In genomic region chr3:46378426-46378942, GRCh38 we compare ENCODE assay signal across 7 cellular contexts. TPM values are rescaled to one million over a fixed set of nuclear protein-coding genes. Genes with fewer than 3 reads are reported as not detected.
DNase-seq lines count a peak whose midpoint lies in the region; FAIRE-seq and TF ChIP-seq lines count a peak whose summit lies in the region.

No MANE protein-coding gene starts in this region.

- H2BK120ac ChIP-seq in neuronal stem cell (ENCODE audit: low read depth, low read length) = no peak overlapping the region

- no peak overlapping the region for H2BK15ac ChIP-seq in neuronal stem cell (ENCODE audit: low read length)

- no peaks in the 10 kb centered on the region for H3K9me2 ChIP-seq in OCI-LY1 (ENCODE audit: low read depth, low read length)

- no peaks in the 10 kb centered on the region for H3K4me1 ChIP-seq in OCI-LY1 (ENCODE audit: insufficient read depth, low read length, severe bottlenecking)
- H3K4me1 ChIP-seq in fibroblast of lung (ENCODE audit: control insufficient read depth, extremely low read depth, insufficient read depth, low read length) = no peaks in the 10 kb centered on the region
- H3K4me1 ChIP-seq in neuronal stem cell (ENCODE audit: control insufficient read depth in 2 of 2, insufficient read depth in 1 of 2, low read depth in 1 of 2, low read length in 2 of 2) = no peaks in the 10 kb centered on the region
- peaks cover 0 to 12% (median 3%) of the 10 kb centered on the region in 4 donors for H3K4me1 ChIP-seq in tibial nerve

- no CpG with 5 or more reads among the region's 8 CpGs for WGBS in neuronal stem cell (ENCODE audit: extremely low coverage in 2 of 2, insufficient read length in 2 of 2, insufficient replicate concordance in 1 of 2), 2 donors
- WGBS in tibial nerve, 2 donors = 39 to 42% methylated on average over 8 of the region's 8 CpGs

- H3K14ac ChIP-seq in neuronal stem cell (ENCODE audit: low read length) = no peak overlapping the region

- H2AK5ac ChIP-seq in neuronal stem cell (ENCODE audit: low read depth, low read length) = no peak overlapping the region

- no peak overlapping the region for H3K9ac ChIP-seq in OCI-LY1 (ENCODE audit: low read length)
- H3K9ac ChIP-seq in fibroblast of lung (ENCODE audit: insufficient read depth, low read length) = no peak overlapping the region
- no peak overlapping the region for H3K9ac ChIP-seq in neuronal stem cell (ENCODE audit: low read depth, low read length, poor library complexity)

- DNase-seq in GM12892 (ENCODE audit: insufficient read length) (no peak), fibroblast of lung (ENCODE audit: low read depth in 2 of 2) (peak; percentile 28 to 60), neuronal stem cell (ENCODE audit: low spot score) (peak; percentile 39), tibial nerve (ENCODE audit: low spot score in 2 of 2) (peak; percentile 35 to 67), NCI-H1048 (lab: John Stamatoyannopoulos, UW) (no peak)
- DNase-seq in activated T-cell treated with anti-CD3 and anti-CD28 coated beads, Interleukin-2, amount 50 U/mL, for 24 hours = peak; percentile 76

- H3K4me3 ChIP-seq in OCI-LY1 (ENCODE audit: low read depth, low read length, poor library complexity, severe bottlenecking) (no peak overlapping the region), fibroblast of lung (replicated peaks in 1 of 4; ENCODE audit: control extremely low read depth in 1 of 4, insufficient read depth in 1 of 4, low read depth in 3 of 4, low read length in 4 of 4) (no peak overlapping the region), neuronal stem cell (ENCODE audit: low read length in 2 of 2) (no peak overlapping the region), tibial nerve (no peak overlapping the region)

- no peak overlapping the region for H3K4me3 Mint-ChIP-seq in activated T-cell treated with anti-CD3 and anti-CD28 coated beads, Interleukin-2, amount 50 U/mL, for 24 hours

- H4K91ac ChIP-seq in neuronal stem cell (ENCODE audit: low read depth, low read length, poor library complexity) = no peak overlapping the region

- H3K36me3 ChIP-seq in OCI-LY1 (ENCODE audit: insufficient read depth, low read length) (no peaks in the 10 kb centered on the region), fibroblast of lung (ENCODE audit: control insufficient read depth, insufficient read depth, low read length) (no peaks in the 10 kb centered on the region), neuronal stem cell (replicated peaks in 1 of 2; ENCODE audit: control insufficient read depth in 2 of 2, insufficient read depth in 2 of 2, low read length in 2 of 2) (no peaks in the 10 kb centered on the region), tibial nerve (no peaks in the 10 kb centered on the region)

- no peaks in the 10 kb centered on the region for H3K79me1 ChIP-seq in neuronal stem cell (ENCODE audit: low read depth, low read length)

- H3K79me2 ChIP-seq in OCI-LY1 (ENCODE audit: insufficient read depth, low read length) (no peaks in the 10 kb centered on the region), fibroblast of lung (ENCODE audit: control insufficient read depth, insufficient read depth, low read length) (no peaks in the 10 kb centered on the region)

- no peak overlapping the region for H3K23ac ChIP-seq in neuronal stem cell (ENCODE audit: low read depth, low read length, poor library complexity)

- peak; percentile 86 for FAIRE-seq in GM12892 (lab: Jason Lieb, UNC)

- H3K36me3 Mint-ChIP-seq in activated T-cell treated with anti-CD3 and anti-CD28 coated beads, Interleukin-2, amount 50 U/mL, for 24 hours (ENCODE audit: low read depth) = no peaks in the 10 kb centered on the region

- TF ChIP-seq EP300 in tibial nerve (IDR thresholded peaks at IDR 0.05) = no peak

- H3K27ac ChIP-seq in OCI-LY1 (ENCODE audit: low read depth, low read length, poor library complexity, severe bottlenecking) (no peak overlapping the region), fibroblast of lung (ENCODE audit: insufficient read depth, low read length) (no peak overlapping the region), neuronal stem cell (replicated peaks; ENCODE audit: low read length) (no peak overlapping the region), tibial nerve (no peak overlapping the region)

- no peak overlapping the region for H2BK12ac ChIP-seq in neuronal stem cell (ENCODE audit: low read length)

- TF ChIP-seq POLR2A in GM12892 (IDR thresholded peaks at IDR 0.05; ENCODE audit: low read depth, low read length) (no peak), tibial nerve (IDR thresholded peaks at IDR 0.05) (no peak)

- H3K27me3 Mint-ChIP-seq in activated T-cell treated with anti-CD3 and anti-CD28 coated beads, Interleukin-2, amount 50 U/mL, for 24 hours = peaks cover 17% of the 10 kb centered on the region

- H3K9me3 Mint-ChIP-seq in activated T-cell treated with anti-CD3 and anti-CD28 coated beads, Interleukin-2, amount 50 U/mL, for 24 hours = no peaks in the 10 kb centered on the region

- peaks cover 39% of the 10 kb centered on the region for H3K4me1 Mint-ChIP-seq in activated T-cell treated with anti-CD3 and anti-CD28 coated beads, Interleukin-2, amount 50 U/mL, for 24 hours (ENCODE audit: low read depth)

- H3K27me3 ChIP-seq in OCI-LY1 (ENCODE audit: insufficient read depth, low read length) (0 out of 2 replicates have a peak, but pooled peaks cover 5% of the 10 kb centered on the region), fibroblast of lung (ENCODE audit: control insufficient read depth, insufficient read depth, low read length) (peaks cover 14% of the 10 kb centered on the region), neuronal stem cell (ENCODE audit: control insufficient read depth in 3 of 3, insufficient read depth in 3 of 3, low read depth in 1 of 3, low read length in 3 of 3) (no peaks in the 10 kb centered on the region), tibial nerve (no peaks in the 10 kb centered on the region)

- H3K27ac Mint-ChIP-seq in activated T-cell treated with anti-CD3 and anti-CD28 coated beads, Interleukin-2, amount 50 U/mL, for 24 hours = no peak overlapping the region

- no peak overlapping the region for H2BK5ac ChIP-seq in neuronal stem cell (ENCODE audit: low read length)

- H3F3A ChIP-seq in OCI-LY1 (ENCODE audit: insufficient read depth, low read length) = no peaks in the 10 kb centered on the region

- no peaks in the 10 kb centered on the region for H4K20me1 ChIP-seq in OCI-LY1 (ENCODE audit: insufficient read depth, low read length)
- no peaks in the 10 kb centered on the region for H4K20me1 ChIP-seq in fibroblast of lung (ENCODE audit: control insufficient read depth, extremely low read depth, insufficient read depth, low read length)

- TF ChIP-seq CTCF in OCI-LY1 (IDR thresholded peaks at IDR 0.05; ENCODE audit: low read length) = peak; percentile 81
- TF ChIP-seq CTCF in fibroblast of lung (conservative IDR thresholded peaks at IDR 0.05 in 1 of 2, IDR thresholded peaks at IDR 0.05 in 1 of 2; ENCODE audit: low read depth in 1 of 2, low read length in 2 of 2) = peak; percentile 67 to 81
- TF ChIP-seq CTCF in tibial nerve (IDR thresholded peaks at IDR 0.05) = peak; percentile 18 to 42 (median 39)

- no peak overlapping the region for H3K4me2 ChIP-seq in OCI-LY1 (ENCODE audit: low read length)
- H3K4me2 ChIP-seq in fibroblast of lung (ENCODE audit: extremely low read depth, insufficient read depth, low read length) = no peak overlapping the region
- H3K4me2 ChIP-seq in neuronal stem cell (ENCODE audit: insufficient read depth, low read length, poor library complexity, severe bottlenecking) = no peak overlapping the region

- H3K9me3 ChIP-seq in OCI-LY1 (ENCODE audit: low read length) = no peaks in the 10 kb centered on the region
- H3K9me3 ChIP-seq in fibroblast of lung (ENCODE audit: control insufficient read depth, insufficient read depth, low read depth, low read length) = no peaks in the 10 kb centered on the region
- no peaks in the 10 kb centered on the region for H3K9me3 ChIP-seq in neuronal stem cell (replicated peaks in 1 of 2; ENCODE audit: control insufficient read depth in 2 of 2, insufficient read depth in 1 of 2, low read depth in 1 of 2, low read length in 2 of 2)
- H3K9me3 ChIP-seq in tibial nerve = no peaks in the 10 kb centered on the region

- no peak overlapping the region for H4K8ac ChIP-seq in neuronal stem cell (ENCODE audit: low read depth, low read length)

- H3K4ac ChIP-seq in neuronal stem cell (ENCODE audit: low read length) = no peak overlapping the region

- H3K18ac ChIP-seq in neuronal stem cell (ENCODE audit: low read length) = no peak overlapping the region

- H2AFZ ChIP-seq in OCI-LY1 (ENCODE audit: low read length) (no peak overlapping the region), fibroblast of lung (ENCODE audit: low read length) (no peak overlapping the region), neuronal stem cell (ENCODE audit: low read length) (no peak overlapping the region)

RNA-seq across cellular contexts. Expression of gene CCR5, which starts 7.7 kb away (rescaled TPM):
- 0.11 TPM for polyA plus RNA-seq in GM12892 (2012; ENCODE audit: missing spikeins)
- total RNA-seq in fibroblast of lung (under 0.01 TPM in 2 replicates), tibial nerve (1 to 10 TPM in 1 of 4 donors, under 1 TPM in 3; 0.22 to 1.2 (median 0.87) TPM)
- polyA plus RNA-seq in fibroblast of lung = 0.15 TPM in 1 of 2 replicates, not detected in the other
- polyA plus RNA-seq in fibroblast of lung (2012) = 0.16 TPM in 1 of 2 replicates, not detected in the other
- polyA minus RNA-seq in fibroblast of lung (ENCODE audit: low replicate concordance) = 0.26 TPM in 1 of 2 replicates, not detected in the other
- not detected for polyA plus RNA-seq in neuronal stem cell (2013, experiment 1 of 2)
- polyA plus RNA-seq in neuronal stem cell (2013, experiment 2 of 2) = not detected

RNA-seq across cellular contexts. Expression of gene CCR2, which starts 24.6 kb away (rescaled TPM):
- 0.42 TPM for polyA plus RNA-seq in GM12892 (2012; ENCODE audit: missing spikeins)
- total RNA-seq in fibroblast of lung (under 0.01 TPM in 1 of 2 replicates, not detected in the other), tibial nerve (1 to 10 TPM; 1.7 to 4.8 (median 2.9) TPM)
- not detected in 2 replicates for polyA plus RNA-seq in fibroblast of lung
- not detected in 2 replicates for polyA plus RNA-seq in fibroblast of lung (2012)
- not detected in 2 replicates for polyA minus RNA-seq in fibroblast of lung (ENCODE audit: low replicate concordance)
- not detected for polyA plus RNA-seq in neuronal stem cell (2013, experiment 1 of 2)
- not detected for polyA plus RNA-seq in neuronal stem cell (2013, experiment 2 of 2)

RNA-seq across cellular contexts. Expression of gene CCRL2, which starts 28.6 kb away (rescaled TPM):
- polyA plus RNA-seq in GM12892 (2012; ENCODE audit: missing spikeins) = 0.93 TPM
- total RNA-seq in fibroblast of lung = 0.26 and 0.33 TPM in 2 replicates
- 0.46 and 3.7 TPM in 2 replicates for polyA plus RNA-seq in fibroblast of lung
- polyA plus RNA-seq in fibroblast of lung (2012) = 0.23 and 1.8 TPM in 2 replicates
- polyA minus RNA-seq in fibroblast of lung (ENCODE audit: low replicate concordance) = 0.86 and 1.1 TPM in 2 replicates
- polyA plus RNA-seq in neuronal stem cell (2013, experiment 1 of 2) = not detected
- polyA plus RNA-seq in neuronal stem cell (2013, experiment 2 of 2) = not detected
- total RNA-seq in tibial nerve = 1 to 10 TPM; 1.3 to 2.7 (median 1.9) TPM

Comparison
In these comparisons a context has a peak if more than half of its experiments do, and no peak if none do; other contexts are left out.
1. DNase-seq: peak in activated T-cell treated with anti-CD3 and anti-CD28 coated beads, Interleukin-2, amount 50 U/mL, for 24 hours (single experiment), fibroblast of lung (2 of 2), neuronal stem cell (single experiment) and tibial nerve (2 of 2); none in GM12892 (single experiment) and NCI-H1048 (single experiment).
2. Peak in every context shown above with its lines, with median percentiles within 50 percentile points of each other: CTCF ChIP-seq.